Comparison of ENCODE assay signal across 12 cellular contexts in genomic region chr6:7939864-7940228, GRCh38. TPM values are rescaled to one million over a fixed set of nuclear protein-coding genes. Genes with fewer than 3 reads are reported as not detected.
DNase-seq lines count a peak whose midpoint lies in the region; ATAC-seq and TF ChIP-seq lines count a peak whose summit lies in the region.
"Had no signal": no experiment of that assay in that cellular context is flagged by ENCODE, and none has a peak within 500 bp of the region (broad histone marks: within the 10 kb centered on the region; RNA-seq: fewer than 3 reads in every experiment).

No MANE protein-coding gene starts in this region.

- no peaks in the 10 kb centered on the region for H3K27me3 ChIP-seq in suprapubic skin
- H3K27me3 ChIP-seq in ascending aorta = no peaks in the 10 kb centered on the region
- H3K27me3 ChIP-seq: hepatocyte, tibial artery had no signal

- TF ChIP-seq CTCF in AG04449 (IDR thresholded peaks at IDR 0.05; ENCODE audit: insufficient read depth, low read length, missing control alignments) (no peak), suprapubic skin (IDR thresholded peaks at IDR 0.05) (no peak), ascending aorta (IDR thresholded peaks at IDR 0.05) (no peak)

- no peaks in the 10 kb centered on the region for H3K9me3 ChIP-seq in suprapubic skin
- no peaks in the 10 kb centered on the region for H3K9me3 ChIP-seq in ascending aorta
- H3K9me3 ChIP-seq: tibial artery had no signal

- H3K27ac ChIP-seq in suprapubic skin (no peak overlapping the region), ascending aorta (no peak overlapping the region)
- H3K27ac ChIP-seq: hepatocyte, tibial artery had no signal

- H3K4me3 ChIP-seq in AG04449 (ENCODE audit: low read depth, low read length) (peak overlapping the region; percentile 18), suprapubic skin (no peak overlapping the region), ascending aorta (no peak overlapping the region)
- H3K4me3 ChIP-seq: hepatocyte, lung, tibial artery had no signal

- POLR2A ChIA-PET in AG04449 (lab: Yijun Ruan, JAX) = no interaction called here

- ATAC-seq in GM18867 (IDR thresholded peaks at IDR 0.05; ENCODE audit: unreplicated experiment) (peak; percentile 32), HG03064 (IDR thresholded peaks at IDR 0.05; ENCODE audit: low read depth, unreplicated experiment) (peak; percentile 23)

- 54% methylated on average over 5 of the region's 5 CpGs for WGBS in suprapubic skin

- intact Hi-C loops in ascending aorta (cut with DNase I) = no loop called here

- CTCF ChIA-PET in AG04449 (lab: Yijun Ruan, JAX) = interaction anchor here (0.8 to 1.5 kb wide), 3 partner anchors 16 to 121 kb away, joined by 3 to 6 read pairs (median 4); no protein-coding TSS in a partner anchor

- TF ChIP-seq POLR2A in suprapubic skin (IDR thresholded peaks at IDR 0.05) = no peak

- TF ChIP-seq EP300 in suprapubic skin (IDR thresholded peaks at IDR 0.05) = no peak

- H3K36me3 ChIP-seq in suprapubic skin (no peaks in the 10 kb centered on the region), ascending aorta (no peaks in the 10 kb centered on the region)
- H3K36me3 ChIP-seq: tibial artery had no signal

- H3K4me1 ChIP-seq in suprapubic skin = no peaks in the 10 kb centered on the region
- no peaks in the 10 kb centered on the region for H3K4me1 ChIP-seq in ascending aorta
- H3K4me1 ChIP-seq: tibial artery had no signal

- no peak for DNase-seq in AG04449 (ENCODE audit: low read depth, low spot score)
- DNase-seq in dermis blood vessel endothelial cell = peak; percentile 37
- no peak for DNase-seq in SHP77 treated with DMSO at 0.1 percent for 48 hours (lab: John Stamatoyannopoulos, UW)
- no peak for DNase-seq in suprapubic skin (ENCODE audit: low spot score in 2 of 2)
- DNase-seq in ascending aorta (ENCODE audit: low spot score in 2 of 2) = no peak
- DNase-seq in CD1c-positive myeloid dendritic cell (ENCODE audit: extremely low spot score) = no peak
- DNase-seq: RPMI8226, tibial artery had no signal

RNA-seq across cellular contexts. Expression of gene TXNDC5, which starts 29.3 kb away (rescaled TPM):
- 2,879 and 3,040 TPM in 2 replicates for total RNA-seq in dermis blood vessel endothelial cell
- 10 to 100 TPM; 49.2 to 61.1 (median 60.3) TPM for total RNA-seq in suprapubic skin
- total RNA-seq in ascending aorta = 192 TPM

Comparison
In these comparisons a context has a peak if more than half of its experiments do, and no peak if none do; other contexts are left out.
1. RNA of gene TXNDC5, which starts 29.3 kb away (total RNA-seq): 2,879 to 3,040 TPM in dermis blood vessel endothelial cell; 192 TPM in ascending aorta (single experiment) and 49.2 to 61.1 TPM in suprapubic skin; every median in the first group is over 10 times any median in the second.